Comparison of ENCODE assay signal across 19 cellular contexts in the genomic region with DNA sequence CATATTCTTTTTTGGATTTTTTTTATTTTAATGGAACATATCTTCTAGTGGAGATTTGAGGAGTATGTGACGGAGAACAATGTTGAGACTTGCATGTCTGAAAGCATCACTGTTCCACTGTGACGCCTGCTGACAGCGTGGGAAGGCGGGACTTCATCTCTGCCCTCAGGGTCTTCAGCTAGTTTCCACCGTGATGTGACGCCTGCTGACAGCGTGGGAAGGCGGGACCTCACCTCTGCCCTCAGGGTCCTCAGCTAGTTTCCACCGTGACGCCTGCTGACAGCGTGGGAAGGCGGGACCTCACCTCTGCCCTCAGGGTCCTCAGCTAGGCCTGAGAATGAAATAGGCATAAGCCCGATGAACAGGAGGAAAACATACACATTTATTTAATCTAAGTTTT.
DNase-seq lines count a peak whose midpoint lies in the region; ATAC-seq and TF ChIP-seq lines count a peak whose summit lies in the region.
"Had no signal": no experiment of that assay in that cellular context is flagged by ENCODE, and none has a peak within 500 bp of the region (broad histone marks: within the 10 kb centered on the region; RNA-seq: fewer than 3 reads in every experiment).

No MANE protein-coding gene starts in this region.

- no peaks in the 10 kb centered on the region for H3K4me1 ChIP-seq in CD8-positive, alpha-beta memory T cell (ENCODE audit: insufficient read depth, low read length)
- H3K4me1 ChIP-seq in Loucy (ENCODE audit: insufficient read depth, low read length, poor library complexity, severe bottlenecking) (peaks cover 10% of the 10 kb centered on the region), neural progenitor cell (peaks cover 10% of the 10 kb centered on the region)

- H2AFZ ChIP-seq in Loucy (ENCODE audit: low read length) (0 out of 2 replicates have a peak overlapping the region, but pooled peaks have one; percentile 23), neural progenitor cell (replicated peaks) (no peak overlapping the region)

- H3K4me2 ChIP-seq in Loucy (ENCODE audit: low read depth, low read length, poor library complexity, severe bottlenecking): no peak overlapping the region
- no peak overlapping the region for H3K4me2 ChIP-seq in neural progenitor cell

- peak overlapping the region in 1 of 8 donors; percentile 54 for H3K27ac Mint-ChIP-seq in CD8-positive, alpha-beta memory T cell
- H3K27ac Mint-ChIP-seq in neural progenitor cell: peak overlapping the region; percentile 61
- H3K27ac Mint-ChIP-seq: B cell; CD8-positive, alpha-beta T cell; HFFc6 had no signal

- no peaks in the 10 kb centered on the region for H3K9me3 ChIP-seq in CD8-positive, alpha-beta memory T cell (ENCODE audit: low read length)
- H3K9me3 ChIP-seq in Loucy (ENCODE audit: insufficient read depth, low read depth, low read length) (no peaks in the 10 kb centered on the region), neural progenitor cell (ENCODE audit: low read depth) (no peaks in the 10 kb centered on the region)
- H3K9me3 ChIP-seq: BLaER1 treated with 17β-estradiol and CSF1 and Interleukin-3, amounts not matched to agents 10 nM and 100 nM had no signal

- no peak overlapping the region for H3K4me3 Mint-ChIP-seq in CD8-positive, alpha-beta memory T cell
- H3K4me3 Mint-ChIP-seq in neural progenitor cell: no peak overlapping the region
- H3K4me3 Mint-ChIP-seq: B cell; CD8-positive, alpha-beta T cell; HFFc6 had no signal

- H3K27me3 Mint-ChIP-seq in CD8-positive, alpha-beta memory T cell: peaks cover 0 to 2% of the 10 kb centered on the region in 2 donors
- H3K27me3 Mint-ChIP-seq in neural progenitor cell (ENCODE audit: insufficient read depth, low read depth): no peaks in the 10 kb centered on the region
- H3K27me3 Mint-ChIP-seq: B cell had no signal

- H3K9me2 ChIP-seq in Loucy (replicated peaks; ENCODE audit: low read depth, low read length): no peaks in the 10 kb centered on the region

- peaks cover 7 to 15% (median 8%) of the 10 kb centered on the region in 3 donors for H3K36me3 Mint-ChIP-seq in CD8-positive, alpha-beta memory T cell
- peaks cover 4% of the 10 kb centered on the region for H3K36me3 Mint-ChIP-seq in neural progenitor cell

- DNase-seq in CD8-positive, alpha-beta memory T cell: no peak
- DNase-seq in ecto neural progenitor cell (ENCODE audit: low spot score) (peak; percentile 72), neural progenitor cell (ENCODE audit: low spot score) (no peak), mesenteric fat pad (ENCODE audit: low spot score) (no peak)
- DNase-seq: CD8-positive, alpha-beta T cell; COR-L47; DMS 273 treated with DMSO at 0.1 percent for 48 hours; DMS53; DND-41; EL; GOT3; H7; HFFc6 had no signal

- no peak for ATAC-seq in GM19397 (IDR thresholded peaks at IDR 0.05; ENCODE audit: unreplicated experiment)
- no peak for ATAC-seq in GM18868 (IDR thresholded peaks at IDR 0.05; ENCODE audit: unreplicated experiment)
- ATAC-seq: CD8-positive, alpha-beta T cell; HCT116 had no signal

- TF ChIP-seq CTCF in Loucy (conservative IDR thresholded peaks at IDR 0.05; ENCODE audit: low read length) (no peak), neural progenitor cell (IDR thresholded peaks at IDR 0.05) (no peak)

- H3K79me2 ChIP-seq in Loucy (ENCODE audit: insufficient read depth, low read length) (no peaks in the 10 kb centered on the region), neural progenitor cell (ENCODE audit: low read depth) (no peaks in the 10 kb centered on the region)

- H3F3A ChIP-seq in Loucy (ENCODE audit: low read depth): no peaks in the 10 kb centered on the region
- no peaks in the 10 kb centered on the region for H3F3A ChIP-seq in neural progenitor cell (ENCODE audit: low read depth)

- POLR2A ChIA-PET in CD8-positive, alpha-beta memory T cell (lab: Charles Lee): no interaction called here

- H3K9me3 Mint-ChIP-seq in CD8-positive, alpha-beta memory T cell: no peaks in the 10 kb centered on the region
- H3K9me3 Mint-ChIP-seq in neural progenitor cell: no peaks in the 10 kb centered on the region
- H3K9me3 Mint-ChIP-seq: CD8-positive, alpha-beta T cell; HFFc6 had no signal

- H3K4me1 Mint-ChIP-seq in CD8-positive, alpha-beta memory T cell: no peaks in the 10 kb centered on the region
- H3K4me1 Mint-ChIP-seq in neural progenitor cell: peaks cover 34% of the 10 kb centered on the region
- H3K4me1 Mint-ChIP-seq: B cell had no signal

- no peaks in the 10 kb centered on the region for H3K36me3 ChIP-seq in CD8-positive, alpha-beta memory T cell (ENCODE audit: insufficient read depth, low read length)
- H3K36me3 ChIP-seq in Loucy (ENCODE audit: insufficient read depth, low read length) (no peaks in the 10 kb centered on the region), neural progenitor cell (no peaks in the 10 kb centered on the region)

- H3K27me3 ChIP-seq in CD8-positive, alpha-beta memory T cell (ENCODE audit: insufficient read depth, low read length, poor library complexity, severe bottlenecking): no peaks in the 10 kb centered on the region
- H3K27me3 ChIP-seq in Loucy (ENCODE audit: insufficient read depth, low read length, poor library complexity, severe bottlenecking) (no peaks in the 10 kb centered on the region), neural progenitor cell (no peaks in the 10 kb centered on the region)
- H3K27me3 ChIP-seq: BLaER1 treated with 17β-estradiol and CSF1 and Interleukin-3, amounts not matched to agents 10 nM and 100 nM had no signal

- H4K20me1 ChIP-seq in Loucy (ENCODE audit: insufficient read depth, low read length, poor library complexity, severe bottlenecking): no peaks in the 10 kb centered on the region
- H4K20me1 ChIP-seq in neural progenitor cell (ENCODE audit: low read depth): no peaks in the 10 kb centered on the region
- H4K20me1 ChIP-seq: BLaER1 treated with 17β-estradiol and CSF1 and Interleukin-3, amounts not matched to agents 10 nM and 100 nM had no signal

- H3K9ac ChIP-seq in Loucy (ENCODE audit: low read depth, low read length, poor library complexity, severe bottlenecking) (no peak overlapping the region), neural progenitor cell (no peak overlapping the region)
- H3K9ac ChIP-seq: BLaER1 treated with 17β-estradiol and CSF1 and Interleukin-3, amounts not matched to agents 10 nM and 100 nM had no signal

- CTCF ChIA-PET in CD8-positive, alpha-beta memory T cell (lab: Charles Lee): no interaction called here

- peak overlapping the region; percentile 14 for H3K27ac ChIP-seq in CD8-positive, alpha-beta memory T cell (ENCODE audit: low read depth, low read length)
- no peak overlapping the region for H3K27ac ChIP-seq in neural progenitor cell

- H3K4me3 ChIP-seq in CD8-positive, alpha-beta memory T cell (ENCODE audit: low read length): no peak overlapping the region
- H3K4me3 ChIP-seq in Loucy (ENCODE audit: low read length, poor library complexity, severe bottlenecking) (no peak overlapping the region), neural progenitor cell (no peak overlapping the region)
- H3K4me3 ChIP-seq: BLaER1 treated with 17β-estradiol and CSF1 and Interleukin-3, amounts not matched to agents 10 nM and 100 nM had no signal
